ENCODE assay signal across 1 cellular context in the genomic region with DNA sequence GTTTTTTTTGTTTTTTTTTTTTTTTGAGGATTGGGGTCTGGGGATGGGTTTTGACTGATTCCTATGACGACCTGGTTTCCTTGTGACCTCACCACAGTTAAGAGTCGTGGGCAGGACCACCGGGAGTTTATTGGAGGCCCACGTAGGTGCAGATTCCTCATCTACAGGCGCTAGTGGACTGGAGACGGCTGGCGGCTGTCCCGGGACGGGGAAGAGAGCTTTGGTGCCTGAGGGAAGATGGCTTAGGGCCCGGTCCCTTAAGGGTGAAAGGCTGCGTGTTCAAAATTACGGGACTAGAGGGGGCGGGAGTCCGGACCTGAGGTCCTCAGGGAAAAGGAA.
A peak's percentile ranks its signal among the peaks of the same experiment; 100 is the strongest.
TF ChIP-seq lines count a peak whose summit lies in the region.

No MANE protein-coding gene starts in this region.

TF ChIP-seq in K562, 482 proteins besides CTCF, POLR2A, EP300 and RAD21:
- TF ChIP-seq PHF21A (IDR thresholded peaks at IDR 0.05; ENCODE audit: borderline replicate concordance, low read depth) (0 out of 2 replicates have a peak, but pooled peaks have one; percentile 32), CCNT2 (IDR thresholded peaks at IDR 0.05; ENCODE audit: borderline replicate concordance, extremely low read depth, insufficient read length, low read depth, low read length) (no peak), ZNF143 (CRISPR knock-in tag; IDR thresholded peaks at IDR 0.05) (0 out of 2 replicates have a peak, but pooled peaks have one; percentile 17), BRD4 (IDR thresholded peaks at IDR 0.05) (no peak), XRCC5 (IDR thresholded peaks at IDR 0.05; ENCODE audit: low read depth, low read length) (no peak), HDAC2 (IDR thresholded peaks at IDR 0.05) (0 out of 2 replicates have a peak, but pooled peaks have one; percentile 13), LARP7 (IDR thresholded peaks at IDR 0.05) (peak; percentile 15; the same call in 1 of the 2 replicates), MYC (IDR thresholded peaks at IDR 0.05; ENCODE audit: low read depth, low read length) (no peak), MYC (CRISPR knock-in tag; IDR thresholded peaks at IDR 0.05; ENCODE audit: borderline replicate concordance, low read depth) (no peak), BCOR (IDR thresholded peaks at IDR 0.05) (no peak), PHF8 (IDR thresholded peaks at IDR 0.05; ENCODE audit: borderline replicate concordance, low read length) (peak; percentile 22; the same call in 1 of the 2 replicates)
- TF ChIP-seq, protein P1, sequence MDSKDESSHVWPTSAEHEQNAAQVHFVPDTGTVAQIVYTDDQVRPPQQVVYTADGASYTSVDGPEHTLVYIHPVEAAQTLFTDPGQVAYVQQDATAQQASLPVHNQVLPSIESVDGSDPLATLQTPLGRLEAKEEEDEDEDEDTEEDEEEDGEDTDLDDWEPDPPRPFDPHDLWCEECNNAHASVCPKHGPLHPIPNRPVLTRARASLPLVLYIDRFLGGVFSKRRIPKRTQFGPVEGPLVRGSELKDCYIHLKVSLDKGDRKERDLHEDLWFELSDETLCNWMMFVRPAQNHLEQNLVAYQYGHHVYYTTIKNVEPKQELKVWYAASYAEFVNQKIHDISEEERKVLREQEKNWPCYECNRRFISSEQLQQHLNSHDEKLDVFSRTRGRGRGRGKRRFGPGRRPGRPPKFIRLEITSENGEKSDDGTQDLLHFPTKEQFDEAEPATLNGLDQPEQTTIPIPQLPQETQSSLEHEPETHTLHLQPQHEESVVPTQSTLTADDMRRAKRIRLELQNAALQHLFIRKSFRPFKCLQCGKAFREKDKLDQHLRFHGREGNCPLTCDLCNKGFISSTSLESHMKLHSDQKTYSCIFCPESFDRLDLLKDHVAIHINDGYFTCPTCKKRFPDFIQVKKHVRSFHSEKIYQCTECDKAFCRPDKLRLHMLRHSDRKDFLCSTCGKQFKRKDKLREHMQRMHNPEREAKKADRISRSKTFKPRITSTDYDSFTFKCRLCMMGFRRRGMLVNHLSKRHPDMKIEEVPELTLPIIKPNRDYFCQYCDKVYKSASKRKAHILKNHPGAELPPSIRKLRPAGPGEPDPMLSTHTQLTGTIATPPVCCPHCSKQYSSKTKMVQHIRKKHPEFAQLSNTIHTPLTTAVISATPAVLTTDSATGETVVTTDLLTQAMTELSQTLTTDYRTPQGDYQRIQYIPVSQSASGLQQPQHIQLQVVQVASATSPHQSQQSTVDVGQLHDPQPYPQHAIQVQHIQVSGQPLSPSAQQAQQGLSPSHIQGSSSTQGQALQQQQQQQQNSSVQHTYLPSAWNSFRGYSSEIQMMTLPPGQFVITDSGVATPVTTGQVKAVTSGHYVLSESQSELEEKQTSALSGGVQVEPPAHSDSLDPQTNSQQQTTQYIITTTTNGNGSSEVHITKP (IDR thresholded peaks at IDR 0.05; ENCODE audit: partially characterized antibody), result no peak
- TF ChIP-seq, protein P2, sequence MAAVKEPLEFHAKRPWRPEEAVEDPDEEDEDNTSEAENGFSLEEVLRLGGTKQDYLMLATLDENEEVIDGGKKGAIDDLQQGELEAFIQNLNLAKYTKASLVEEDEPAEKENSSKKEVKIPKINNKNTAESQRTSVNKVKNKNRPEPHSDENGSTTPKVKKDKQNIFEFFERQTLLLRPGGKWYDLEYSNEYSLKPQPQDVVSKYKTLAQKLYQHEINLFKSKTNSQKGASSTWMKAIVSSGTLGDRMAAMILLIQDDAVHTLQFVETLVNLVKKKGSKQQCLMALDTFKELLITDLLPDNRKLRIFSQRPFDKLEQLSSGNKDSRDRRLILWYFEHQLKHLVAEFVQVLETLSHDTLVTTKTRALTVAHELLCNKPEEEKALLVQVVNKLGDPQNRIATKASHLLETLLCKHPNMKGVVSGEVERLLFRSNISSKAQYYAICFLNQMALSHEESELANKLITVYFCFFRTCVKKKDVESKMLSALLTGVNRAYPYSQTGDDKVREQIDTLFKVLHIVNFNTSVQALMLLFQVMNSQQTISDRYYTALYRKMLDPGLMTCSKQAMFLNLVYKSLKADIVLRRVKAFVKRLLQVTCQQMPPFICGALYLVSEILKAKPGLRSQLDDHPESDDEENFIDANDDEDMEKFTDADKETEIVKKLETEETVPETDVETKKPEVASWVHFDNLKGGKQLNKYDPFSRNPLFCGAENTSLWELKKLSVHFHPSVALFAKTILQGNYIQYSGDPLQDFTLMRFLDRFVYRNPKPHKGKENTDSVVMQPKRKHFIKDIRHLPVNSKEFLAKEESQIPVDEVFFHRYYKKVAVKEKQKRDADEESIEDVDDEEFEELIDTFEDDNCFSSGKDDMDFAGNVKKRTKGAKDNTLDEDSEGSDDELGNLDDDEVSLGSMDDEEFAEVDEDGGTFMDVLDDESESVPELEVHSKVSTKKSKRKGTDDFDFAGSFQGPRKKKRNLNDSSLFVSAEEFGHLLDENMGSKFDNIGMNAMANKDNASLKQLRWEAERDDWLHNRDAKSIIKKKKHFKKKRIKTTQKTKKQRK (IDR thresholded peaks at IDR 0.05; ENCODE audit: borderline replicate concordance, low read depth, low read length), result no peak
- TF ChIP-seq, protein P3, sequence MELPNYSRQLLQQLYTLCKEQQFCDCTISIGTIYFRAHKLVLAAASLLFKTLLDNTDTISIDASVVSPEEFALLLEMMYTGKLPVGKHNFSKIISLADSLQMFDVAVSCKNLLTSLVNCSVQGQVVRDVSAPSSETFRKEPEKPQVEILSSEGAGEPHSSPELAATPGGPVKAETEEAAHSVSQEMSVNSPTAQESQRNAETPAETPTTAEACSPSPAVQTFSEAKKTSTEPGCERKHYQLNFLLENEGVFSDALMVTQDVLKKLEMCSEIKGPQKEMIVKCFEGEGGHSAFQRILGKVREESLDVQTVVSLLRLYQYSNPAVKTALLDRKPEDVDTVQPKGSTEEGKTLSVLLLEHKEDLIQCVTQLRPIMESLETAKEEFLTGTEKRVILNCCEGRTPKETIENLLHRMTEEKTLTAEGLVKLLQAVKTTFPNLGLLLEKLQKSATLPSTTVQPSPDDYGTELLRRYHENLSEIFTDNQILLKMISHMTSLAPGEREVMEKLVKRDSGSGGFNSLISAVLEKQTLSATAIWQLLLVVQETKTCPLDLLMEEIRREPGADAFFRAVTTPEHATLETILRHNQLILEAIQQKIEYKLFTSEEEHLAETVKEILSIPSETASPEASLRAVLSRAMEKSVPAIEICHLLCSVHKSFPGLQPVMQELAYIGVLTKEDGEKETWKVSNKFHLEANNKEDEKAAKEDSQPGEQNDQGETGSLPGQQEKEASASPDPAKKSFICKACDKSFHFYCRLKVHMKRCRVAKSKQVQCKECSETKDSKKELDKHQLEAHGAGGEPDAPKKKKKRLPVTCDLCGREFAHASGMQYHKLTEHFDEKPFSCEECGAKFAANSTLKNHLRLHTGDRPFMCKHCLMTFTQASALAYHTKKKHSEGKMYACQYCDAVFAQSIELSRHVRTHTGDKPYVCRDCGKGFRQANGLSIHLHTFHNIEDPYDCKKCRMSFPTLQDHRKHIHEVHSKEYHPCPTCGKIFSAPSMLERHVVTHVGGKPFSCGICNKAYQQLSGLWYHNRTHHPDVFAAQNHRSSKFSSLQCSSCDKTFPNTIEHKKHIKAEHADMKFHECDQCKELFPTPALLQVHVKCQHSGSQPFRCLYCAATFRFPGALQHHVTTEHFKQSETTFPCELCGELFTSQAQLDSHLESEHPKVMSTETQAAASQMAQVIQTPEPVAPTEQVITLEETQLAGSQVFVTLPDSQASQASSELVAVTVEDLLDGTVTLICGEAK (IDR thresholded peaks at IDR 0.05), result peak; percentile 55; the same call in 1 of the 2 replicates
- TF ChIP-seq, protein P3 (CRISPR knock-in tag; IDR thresholded peaks at IDR 0.05), result no peak
- TF ChIP-seq, protein P4, sequence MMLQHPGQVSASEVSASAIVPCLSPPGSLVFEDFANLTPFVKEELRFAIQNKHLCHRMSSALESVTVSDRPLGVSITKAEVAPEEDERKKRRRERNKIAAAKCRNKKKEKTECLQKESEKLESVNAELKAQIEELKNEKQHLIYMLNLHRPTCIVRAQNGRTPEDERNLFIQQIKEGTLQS (IDR thresholded peaks at IDR 0.05), result no peak
- TF ChIP-seq, protein P4 (CRISPR knock-in tag; conservative IDR thresholded peaks at IDR 0.05), result 0 out of 2 replicates have a peak, but pooled peaks have one; percentile 16
- TF ChIP-seq, protein P5, sequence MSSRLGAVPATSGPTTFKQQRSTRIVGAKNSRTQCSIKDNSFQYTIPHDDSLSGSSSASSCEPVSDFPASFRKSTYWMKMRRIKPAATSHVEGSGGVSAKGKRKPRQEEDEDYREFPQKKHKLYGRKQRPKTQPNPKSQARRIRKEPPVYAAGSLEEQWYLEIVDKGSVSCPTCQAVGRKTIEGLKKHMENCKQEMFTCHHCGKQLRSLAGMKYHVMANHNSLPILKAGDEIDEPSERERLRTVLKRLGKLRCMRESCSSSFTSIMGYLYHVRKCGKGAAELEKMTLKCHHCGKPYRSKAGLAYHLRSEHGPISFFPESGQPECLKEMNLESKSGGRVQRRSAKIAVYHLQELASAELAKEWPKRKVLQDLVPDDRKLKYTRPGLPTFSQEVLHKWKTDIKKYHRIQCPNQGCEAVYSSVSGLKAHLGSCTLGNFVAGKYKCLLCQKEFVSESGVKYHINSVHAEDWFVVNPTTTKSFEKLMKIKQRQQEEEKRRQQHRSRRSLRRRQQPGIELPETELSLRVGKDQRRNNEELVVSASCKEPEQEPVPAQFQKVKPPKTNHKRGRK (tag; IDR thresholded peaks at IDR 0.05), result 0 out of 2 replicates have a peak, but pooled peaks have one; percentile 2
- TF ChIP-seq, protein P6, sequence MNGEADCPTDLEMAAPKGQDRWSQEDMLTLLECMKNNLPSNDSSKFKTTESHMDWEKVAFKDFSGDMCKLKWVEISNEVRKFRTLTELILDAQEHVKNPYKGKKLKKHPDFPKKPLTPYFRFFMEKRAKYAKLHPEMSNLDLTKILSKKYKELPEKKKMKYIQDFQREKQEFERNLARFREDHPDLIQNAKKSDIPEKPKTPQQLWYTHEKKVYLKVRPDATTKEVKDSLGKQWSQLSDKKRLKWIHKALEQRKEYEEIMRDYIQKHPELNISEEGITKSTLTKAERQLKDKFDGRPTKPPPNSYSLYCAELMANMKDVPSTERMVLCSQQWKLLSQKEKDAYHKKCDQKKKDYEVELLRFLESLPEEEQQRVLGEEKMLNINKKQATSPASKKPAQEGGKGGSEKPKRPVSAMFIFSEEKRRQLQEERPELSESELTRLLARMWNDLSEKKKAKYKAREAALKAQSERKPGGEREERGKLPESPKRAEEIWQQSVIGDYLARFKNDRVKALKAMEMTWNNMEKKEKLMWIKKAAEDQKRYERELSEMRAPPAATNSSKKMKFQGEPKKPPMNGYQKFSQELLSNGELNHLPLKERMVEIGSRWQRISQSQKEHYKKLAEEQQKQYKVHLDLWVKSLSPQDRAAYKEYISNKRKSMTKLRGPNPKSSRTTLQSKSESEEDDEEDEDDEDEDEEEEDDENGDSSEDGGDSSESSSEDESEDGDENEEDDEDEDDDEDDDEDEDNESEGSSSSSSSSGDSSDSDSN (IDR thresholded peaks at IDR 0.05; ENCODE audit: borderline replicate concordance in 1 of 2, low read depth in 2 of 2, low read length in 2 of 2), result 0 out of 4 replicates have a peak, but pooled peaks of 1 of the 2 experiments have one; percentile 14
